In genomic region chr17:44334315-44335181, GRCh38 we compare ENCODE assay signal across 18 cellular contexts. TPM values are rescaled to one million over a fixed set of nuclear protein-coding genes. Genes with fewer than 3 reads are reported as not detected.
DNase-seq lines count a peak whose midpoint lies in the region; ATAC-seq, FAIRE-seq and TF ChIP-seq lines count a peak whose summit lies in the region.
"Had no signal": no experiment of that assay in that cellular context is flagged by ENCODE, and none has a peak within 500 bp of the region (broad histone marks: within the 10 kb centered on the region; RNA-seq: fewer than 3 reads in every experiment).

No MANE protein-coding gene starts in this region.

- H3K9me3 Mint-ChIP-seq in neural progenitor cell = no peaks in the 10 kb centered on the region
- H3K9me3 Mint-ChIP-seq: CD4-positive, CD25-positive, alpha-beta regulatory T cell; WTC11 had no signal

- H3K27ac Mint-ChIP-seq in neural progenitor cell = peak overlapping the region; percentile 11
- H3K27ac Mint-ChIP-seq: CD4-positive, CD25-positive, alpha-beta regulatory T cell; progenitor cell of endocrine pancreas; WTC11 had no signal

- H4K20me1 ChIP-seq in DOHH2 (ENCODE audit: control insufficient read depth, insufficient read depth, low read depth, low read length) = no peaks in the 10 kb centered on the region
- H4K20me1 ChIP-seq in neural progenitor cell (ENCODE audit: low read depth) = no peaks in the 10 kb centered on the region

- peaks cover 5% of the 10 kb centered on the region for H3K27me3 Mint-ChIP-seq in neural progenitor cell (ENCODE audit: insufficient read depth, low read depth)

- H3K9ac ChIP-seq in neural progenitor cell = no peak overlapping the region

- H2AFZ ChIP-seq in neural progenitor cell (replicated peaks) = no peak overlapping the region

- no peaks in the 10 kb centered on the region for H3K36me3 Mint-ChIP-seq in neural progenitor cell
- H3K36me3 Mint-ChIP-seq: CD4-positive, CD25-positive, alpha-beta regulatory T cell; WTC11 had no signal

- peak; percentile 79 for FAIRE-seq in HTR-8/SVneo (lab: Jason Lieb, UNC)
- FAIRE-seq: GM12892 had no signal

- no peaks in the 10 kb centered on the region for H3K9me2 ChIP-seq in DOHH2 (replicated peaks; ENCODE audit: control insufficient read depth, low read length)

- peaks cover 10% of the 10 kb centered on the region for H3K4me1 Mint-ChIP-seq in neural progenitor cell

- H3K9me3 ChIP-seq in DOHH2 (ENCODE audit: control insufficient read depth, insufficient read depth, low read length) (no peaks in the 10 kb centered on the region), neural progenitor cell (ENCODE audit: low read depth) (no peaks in the 10 kb centered on the region), MG63 (no peaks in the 10 kb centered on the region)
- H3K9me3 ChIP-seq: esophagus squamous epithelium had no signal

- no peak for DNase-seq in HTR-8/SVneo (ENCODE audit: insufficient read length, low spot score)
- DNase-seq in SK-N-DZ (ENCODE audit: low spot score) = peak; percentile 41
- DNase-seq in neural progenitor cell (ENCODE audit: low spot score) = no peak
- no peak for DNase-seq in stimulated activated CD4-positive, alpha-beta T cell treated with anti-CD3 and anti-CD28 coated beads, Interleukin-12 subunit alpha, Interleukin-12 subunit beta, amount 100 ng/mL, for 4 hours
- DNase-seq in MG63 = no peak
- DNase-seq: activated gamma-delta T cell treated with Interleukin-2 at 50 U/mL for 16 hours; CD4-positive, CD25-positive, alpha-beta regulatory T cell; dermis blood vessel endothelial cell; esophagus squamous epithelium; NCI-H2171 treated with DMSO at 0.1 percent for 48 hours; OCI-M1; T-helper 1 cell had no signal

- H3F3A ChIP-seq in DOHH2 (ENCODE audit: control insufficient read depth, insufficient read depth) (peaks cover 4% of the 10 kb centered on the region), neural progenitor cell (ENCODE audit: low read depth) (peaks cover 9% of the 10 kb centered on the region)

- H3K36me3 ChIP-seq in DOHH2 (ENCODE audit: control insufficient read depth, low read length) (no peaks in the 10 kb centered on the region), neural progenitor cell (no peaks in the 10 kb centered on the region), MG63 (no peaks in the 10 kb centered on the region)
- H3K36me3 ChIP-seq: esophagus squamous epithelium had no signal

- no peaks in the 10 kb centered on the region for H3K27me3 ChIP-seq in DOHH2 (ENCODE audit: control insufficient read depth, low read length)
- no peaks in the 10 kb centered on the region for H3K27me3 ChIP-seq in neural progenitor cell
- H3K27me3 ChIP-seq in MG63 = no peaks in the 10 kb centered on the region

- no peak for TF ChIP-seq CTCF in DOHH2 (IDR thresholded peaks at IDR 0.05; ENCODE audit: low read depth, low read length, poor library complexity, severe bottlenecking)
- no peak for TF ChIP-seq CTCF in neural progenitor cell (IDR thresholded peaks at IDR 0.05)

- ATAC-seq in HG02759 (IDR thresholded peaks at IDR 0.05; ENCODE audit: unreplicated experiment) (no peak), HG03135 (IDR thresholded peaks at IDR 0.05; ENCODE audit: unreplicated experiment) (no peak)
- ATAC-seq: WTC11 had no signal

- H3K27ac ChIP-seq in DOHH2 (ENCODE audit: low read depth, low read length) = 0 out of 2 replicates have a peak overlapping the region, but pooled peaks have one; percentile 18
- no peak overlapping the region for H3K27ac ChIP-seq in neural progenitor cell

- 0 out of 2 replicates have a peak overlapping the region, but pooled peaks have one; percentile 9 for H3K4me3 ChIP-seq in DOHH2 (ENCODE audit: low read length)
- no peak overlapping the region for H3K4me3 ChIP-seq in neural progenitor cell
- no peak overlapping the region for H3K4me3 ChIP-seq in MG63
- H3K4me3 ChIP-seq: esophagus squamous epithelium had no signal

- no peak overlapping the region for H3K4me3 Mint-ChIP-seq in neural progenitor cell
- H3K4me3 Mint-ChIP-seq: WTC11 had no signal

- H3K4me1 ChIP-seq in DOHH2 (ENCODE audit: control insufficient read depth, low read length) (peaks cover 46% of the 10 kb centered on the region), neural progenitor cell (no peaks in the 10 kb centered on the region)

- no peaks in the 10 kb centered on the region for H3K79me2 ChIP-seq in DOHH2 (ENCODE audit: control insufficient read depth, low read length)
- no peaks in the 10 kb centered on the region for H3K79me2 ChIP-seq in neural progenitor cell (ENCODE audit: low read depth)

- H3K4me2 ChIP-seq in DOHH2 (ENCODE audit: low read length) (peak overlapping the region; percentile 52), neural progenitor cell (no peak overlapping the region)

RNA-seq across cellular contexts. Expression of gene SLC25A39, which starts 9.9 kb away (rescaled TPM):
- 174 and 211 TPM in 2 replicates for polyA plus RNA-seq in SK-N-DZ (2014; cell fraction: cytosol; rRNA removed)
- polyA plus RNA-seq in SK-N-DZ (2014; cell fraction: nucleus; rRNA removed) = 298 and 413 TPM in 2 replicates
- total RNA-seq in neural progenitor cell (ENCODE audit: low replicate concordance) = 61.2 and 146 TPM in 2 replicates
- total RNA-seq in MG63 (2014; rRNA removed; shearing (Covaris generic); ENCODE audit: low replicate concordance) = 142 and 155 TPM in 2 replicates

RNA-seq across cellular contexts. Expression of gene GRN, which starts 10.6 kb away (rescaled TPM):
- polyA plus RNA-seq in SK-N-DZ (2014; cell fraction: cytosol; rRNA removed) = 85.7 and 87.8 TPM in 2 replicates
- 83.0 and 119 TPM in 2 replicates for polyA plus RNA-seq in SK-N-DZ (2014; cell fraction: nucleus; rRNA removed)
- total RNA-seq in neural progenitor cell (ENCODE audit: low replicate concordance) = 28.2 and 98.6 TPM in 2 replicates
- total RNA-seq in MG63 (2014; rRNA removed; shearing (Covaris generic); ENCODE audit: low replicate concordance) = 109 and 170 TPM in 2 replicates

RNA-seq across cellular contexts. Expression of gene RUNDC3A, which starts 26.1 kb away (rescaled TPM):
- polyA plus RNA-seq in SK-N-DZ (2014; cell fraction: cytosol; rRNA removed) = 69.8 TPM in 2 replicates
- polyA plus RNA-seq in SK-N-DZ (2014; cell fraction: nucleus; rRNA removed) = 158 and 175 TPM in 2 replicates
- 0.09 and 0.58 TPM in 2 replicates for total RNA-seq in neural progenitor cell (ENCODE audit: low replicate concordance)
- total RNA-seq in MG63 (2014; rRNA removed; shearing (Covaris generic); ENCODE audit: low replicate concordance) = not detected in 2 replicates

RNA-seq across cellular contexts. Expression of gene FAM171A2, which starts 29.1 kb away (rescaled TPM):
- 56.5 and 58.8 TPM in 2 replicates for polyA plus RNA-seq in SK-N-DZ (2014; cell fraction: cytosol; rRNA removed)
- 32.7 and 44.7 TPM in 2 replicates for polyA plus RNA-seq in SK-N-DZ (2014; cell fraction: nucleus; rRNA removed)
- total RNA-seq in neural progenitor cell (ENCODE audit: low replicate concordance) = 18.1 and 68.1 TPM in 2 replicates
- 2.1 and 9.3 TPM in 2 replicates for total RNA-seq in MG63 (2014; rRNA removed; shearing (Covaris generic); ENCODE audit: low replicate concordance)

RNA-seq across cellular contexts. Expression of gene ITGA2B, which starts 54.9 kb away (rescaled TPM):
- 4.4 and 7.4 TPM in 2 replicates for polyA plus RNA-seq in SK-N-DZ (2014; cell fraction: cytosol; rRNA removed)
- polyA plus RNA-seq in SK-N-DZ (2014; cell fraction: nucleus; rRNA removed) = 8.1 and 19.5 TPM in 2 replicates
- total RNA-seq in neural progenitor cell (ENCODE audit: low replicate concordance) = 4.7 and 8.0 TPM in 2 replicates
- total RNA-seq in MG63 (2014; rRNA removed; shearing (Covaris generic); ENCODE audit: low replicate concordance) = not detected in 2 replicates
- polyA plus RNA-seq: CD4-positive, CD25-positive, alpha-beta regulatory T cell had no signal
